17 cellular contexts compared by ENCODE assay signal in genomic region chr7:73528204-73528603, GRCh38. TPM values are rescaled to one million over a fixed set of nuclear protein-coding genes. Genes with fewer than 3 reads are reported as not detected.
DNase-seq lines count a peak whose midpoint lies in the region; ATAC-seq, FAIRE-seq and TF ChIP-seq lines count a peak whose summit lies in the region.
"Had no signal": no experiment of that assay in that cellular context is flagged by ENCODE, and none has a peak within 500 bp of the region (broad histone marks: within the 10 kb centered on the region; RNA-seq: fewer than 3 reads in every experiment).

No MANE protein-coding gene starts in this region.

- intact Hi-C loops in testis (cut with DNase I; ENCODE audit: low total_unique reads), result no loop called here

- DNase-seq in NCI-H2171 treated with DMSO at 0.1 percent for 48 hours (lab: John Stamatoyannopoulos, UW), result peak; percentile 57
- DNase-seq in NCI-H2171 (lab: John Stamatoyannopoulos, UW), result no peak
- no peak for DNase-seq in CD8-positive, alpha-beta memory T cell
- no peak for DNase-seq in activated CD4-positive, alpha-beta memory T cell treated with anti-CD3 and anti-CD28 coated beads, Interleukin-2, amount 10 ng/mL, durations not matched to agents 7 days and 5 days
- no peak for DNase-seq in memory B cell (ENCODE audit: low spot score in 2 of 2)
- DNase-seq in testis, result no peak
- DNase-seq in SHP77 treated with DMSO at 0.1 percent for 48 hours (lab: John Stamatoyannopoulos, UW), result no peak
- no peak for DNase-seq in GM12892 (ENCODE audit: insufficient read length)
- DNase-seq: GOT3, hypothalamus, MG63 had no signal

- no peaks in the 10 kb centered on the region for H3K9me3 Mint-ChIP-seq in CD8-positive, alpha-beta memory T cell
- no peaks in the 10 kb centered on the region for H3K9me3 Mint-ChIP-seq in activated CD4-positive, alpha-beta memory T cell treated with anti-CD3 and anti-CD28 coated beads, Interleukin-2, amount 10 ng/mL, durations not matched to agents 7 days and 5 days
- no peaks in the 10 kb centered on the region for H3K9me3 Mint-ChIP-seq in memory B cell

- no peak for ATAC-seq in memory B cell (ENCODE audit: low read depth)
- ATAC-seq: A549, lower lobe of right lung, Right ventricle myocardium inferior had no signal

- CTCF ChIA-PET in CD8-positive, alpha-beta memory T cell (lab: Charles Lee), result interaction anchor here (0.7 to 1.3 kb wide), 2 partner anchors 29 to 206 kb away, joined by 3 to 5 read pairs; partner anchors contain the start of gene BCL7B
- CTCF ChIA-PET in activated CD4-positive, alpha-beta memory T cell treated with anti-CD3 and anti-CD28 coated beads, Interleukin-2, amount 10 ng/mL, durations not matched to agents 7 days and 5 days (lab: Charles Lee), result interaction anchor here (1.3 to 1.6 kb wide), 2 partner anchors 19 to 28 kb away, joined by 3 to 6 read pairs; no protein-coding TSS in a partner anchor

- peaks cover 0 to 1% of the 10 kb centered on the region in 2 donors for H3K27me3 Mint-ChIP-seq in CD8-positive, alpha-beta memory T cell
- H3K27me3 Mint-ChIP-seq in activated CD4-positive, alpha-beta memory T cell treated with anti-CD3 and anti-CD28 coated beads, Interleukin-2, amount 10 ng/mL, durations not matched to agents 7 days and 5 days, result no peaks in the 10 kb centered on the region
- H3K27me3 Mint-ChIP-seq in memory B cell, result no peaks in the 10 kb centered on the region

- TF ChIP-seq POLR2A in testis (IDR thresholded peaks at IDR 0.05) (no peak), GM12892 (IDR thresholded peaks at IDR 0.05; ENCODE audit: low read depth, low read length) (no peak)

- H3K4me3 ChIP-seq in CD8-positive, alpha-beta memory T cell (ENCODE audit: low read length), result no peak overlapping the region
- H3K4me3 ChIP-seq in testis, result no peak overlapping the region
- H3K4me3 ChIP-seq: A549, cardiac muscle cell, lower lobe of right lung, MG63 had no signal

- POLR2A ChIA-PET in CD8-positive, alpha-beta memory T cell (lab: Charles Lee), result no interaction called here
- POLR2A ChIA-PET in activated CD4-positive, alpha-beta memory T cell treated with anti-CD3 and anti-CD28 coated beads, Interleukin-2, amount 10 ng/mL, durations not matched to agents 7 days and 5 days (lab: Charles Lee), result interaction anchor here (1.4 to 3.0 kb wide), 4 partner anchors 9 to 38 kb away, joined by 3 to 26 read pairs (median 8); partner anchors contain the start of gene BCL7B

- peaks cover 29 to 35% (median 32%) of the 10 kb centered on the region in 3 donors for H3K4me1 Mint-ChIP-seq in CD8-positive, alpha-beta memory T cell
- H3K4me1 Mint-ChIP-seq in activated CD4-positive, alpha-beta memory T cell treated with anti-CD3 and anti-CD28 coated beads, Interleukin-2, amount 10 ng/mL, durations not matched to agents 7 days and 5 days, result peaks cover 35% of the 10 kb centered on the region
- peaks cover 22% of the 10 kb centered on the region for H3K4me1 Mint-ChIP-seq in memory B cell

- H3K9me3 ChIP-seq in CD8-positive, alpha-beta memory T cell (ENCODE audit: low read length), result no peaks in the 10 kb centered on the region
- no peaks in the 10 kb centered on the region for H3K9me3 ChIP-seq in testis
- H3K9me3 ChIP-seq: A549, lower lobe of right lung, MG63 had no signal

- TF ChIP-seq CTCF in testis (IDR thresholded peaks at IDR 0.05), result no peak

- no peak overlapping the region for H3K27ac ChIP-seq in CD8-positive, alpha-beta memory T cell (ENCODE audit: low read depth, low read length)
- H3K27ac ChIP-seq in testis, result no peak overlapping the region
- H3K27ac ChIP-seq: A549, cardiac muscle cell, HL-60, lower lobe of right lung had no signal

- H3K4me1 ChIP-seq in CD8-positive, alpha-beta memory T cell (ENCODE audit: insufficient read depth, low read length), result peaks cover 35% of the 10 kb centered on the region
- H3K4me1 ChIP-seq in testis, result no peaks in the 10 kb centered on the region

- H3K27ac Mint-ChIP-seq in CD8-positive, alpha-beta memory T cell, result peak overlapping the region in 5 of 8 donors; percentile 21 to 75 (median 64)
- peak overlapping the region; percentile 29 for H3K27ac Mint-ChIP-seq in activated CD4-positive, alpha-beta memory T cell treated with anti-CD3 and anti-CD28 coated beads, Interleukin-2, amount 10 ng/mL, durations not matched to agents 7 days and 5 days
- H3K27ac Mint-ChIP-seq in memory B cell, result peak overlapping the region; percentile 25

- 76 to 78% methylated on average over 5 of the region's 5 CpGs for WGBS in testis, 2 donors

- H3K36me3 ChIP-seq in CD8-positive, alpha-beta memory T cell (ENCODE audit: insufficient read depth, low read length), result no peaks in the 10 kb centered on the region
- no peaks in the 10 kb centered on the region for H3K36me3 ChIP-seq in testis (ENCODE audit: low read depth, missing control alignments)
- H3K36me3 ChIP-seq: cardiac muscle cell, lower lobe of right lung, MG63 had no signal

- H3K36me3 Mint-ChIP-seq in CD8-positive, alpha-beta memory T cell, result peaks cover 0 to 3% (median 0%) of the 10 kb centered on the region in 3 donors
- H3K36me3 Mint-ChIP-seq in activated CD4-positive, alpha-beta memory T cell treated with anti-CD3 and anti-CD28 coated beads, Interleukin-2, amount 10 ng/mL, durations not matched to agents 7 days and 5 days (ENCODE audit: low read depth), result peaks cover 4% of the 10 kb centered on the region
- peaks cover 2% of the 10 kb centered on the region for H3K36me3 Mint-ChIP-seq in memory B cell

- peak overlapping the region in 3 of 7 donors; percentile 2 to 70 (median 42) for H3K4me3 Mint-ChIP-seq in CD8-positive, alpha-beta memory T cell
- H3K4me3 Mint-ChIP-seq in activated CD4-positive, alpha-beta memory T cell treated with anti-CD3 and anti-CD28 coated beads, Interleukin-2, amount 10 ng/mL, durations not matched to agents 7 days and 5 days, result no peak overlapping the region
- H3K4me3 Mint-ChIP-seq in memory B cell, result no peak overlapping the region

- FAIRE-seq in GM12892 (lab: Jason Lieb, UNC), result no peak
- FAIRE-seq: A549, TTC549 had no signal

- H3K27me3 ChIP-seq in CD8-positive, alpha-beta memory T cell (ENCODE audit: insufficient read depth, low read length, poor library complexity, severe bottlenecking), result no peaks in the 10 kb centered on the region
- no peaks in the 10 kb centered on the region for H3K27me3 ChIP-seq in testis
- H3K27me3 ChIP-seq: cardiac muscle cell, MG63 had no signal

RNA-seq across cellular contexts. Expression of gene BAZ1B, which starts 6.1 kb away (rescaled TPM):
- total RNA-seq in CD8-positive, alpha-beta memory T cell, result 100 to 1,000 TPM; 112 to 118 TPM
- polyA plus RNA-seq in CD8-positive, alpha-beta memory T cell, result 31.1 TPM
- total RNA-seq in activated CD4-positive, alpha-beta memory T cell treated with anti-CD3 and anti-CD28 coated beads, Interleukin-2, amount 10 ng/mL, durations not matched to agents 7 days and 5 days, result 10 to 100 TPM; 84.5 to 86.2 TPM
- total RNA-seq in testis, result 10 to 100 TPM; 59.4 to 72.8 TPM
- polyA plus RNA-seq in testis (ENCODE audit: insufficient read depth, low read depth, low replicate concordance), result 30.8 TPM
- 35.6 TPM for polyA plus RNA-seq in GM12892 (2012; ENCODE audit: missing spikeins)

RNA-seq across cellular contexts. Expression of gene BCL7B, which starts 29.3 kb away (rescaled TPM):
- total RNA-seq in CD8-positive, alpha-beta memory T cell, result 10 to 100 TPM; 68.9 to 72.6 TPM
- 101 TPM for polyA plus RNA-seq in CD8-positive, alpha-beta memory T cell
- 10 to 100 TPM; 68.9 to 71.6 TPM for total RNA-seq in activated CD4-positive, alpha-beta memory T cell treated with anti-CD3 and anti-CD28 coated beads, Interleukin-2, amount 10 ng/mL, durations not matched to agents 7 days and 5 days
- 10 to 100 TPM; 83.0 to 91.1 TPM for total RNA-seq in testis
- 88.9 TPM for polyA plus RNA-seq in testis (ENCODE audit: insufficient read depth, low read depth, low replicate concordance)
- 29.8 TPM for polyA plus RNA-seq in GM12892 (2012; ENCODE audit: missing spikeins)

RNA-seq across cellular contexts. Expression of gene TBL2, which starts 50.2 kb away (rescaled TPM):
- 10 to 100 TPM; 29.1 to 31.3 TPM for total RNA-seq in CD8-positive, alpha-beta memory T cell
- 17.0 TPM for polyA plus RNA-seq in CD8-positive, alpha-beta memory T cell
- total RNA-seq in activated CD4-positive, alpha-beta memory T cell treated with anti-CD3 and anti-CD28 coated beads, Interleukin-2, amount 10 ng/mL, durations not matched to agents 7 days and 5 days, result 10 to 100 TPM; 27.1 to 29.0 TPM
- 100 to 1,000 TPM; 211 to 224 TPM for total RNA-seq in testis
- polyA plus RNA-seq in testis (ENCODE audit: insufficient read depth, low read depth, low replicate concordance), result 579 TPM
- 12.6 TPM for polyA plus RNA-seq in GM12892 (2012; ENCODE audit: missing spikeins)

Comparison
In these comparisons a context has a peak if more than half of its experiments do, and no peak if none do; other contexts are left out.
1. RNA of gene TBL2, which starts 50.2 kb away (total RNA-seq): 211 to 224 TPM in testis; 29.1 to 31.3 TPM in CD8-positive, alpha-beta memory T cell and 27.1 to 29.0 TPM in activated CD4-positive, alpha-beta memory T cell treated with anti-CD3 and anti-CD28 coated beads, Interleukin-2, amount 10 ng/mL, durations not matched to agents 7 days and 5 days; every median in the first group is over 4 times any median in the second.
2. Peak in every context shown above with its lines, with median percentiles within 50 percentile points of each other: H3K27ac Mint-ChIP-seq.